ENCODE assay signal across 29 cellular contexts in the genomic region with DNA sequence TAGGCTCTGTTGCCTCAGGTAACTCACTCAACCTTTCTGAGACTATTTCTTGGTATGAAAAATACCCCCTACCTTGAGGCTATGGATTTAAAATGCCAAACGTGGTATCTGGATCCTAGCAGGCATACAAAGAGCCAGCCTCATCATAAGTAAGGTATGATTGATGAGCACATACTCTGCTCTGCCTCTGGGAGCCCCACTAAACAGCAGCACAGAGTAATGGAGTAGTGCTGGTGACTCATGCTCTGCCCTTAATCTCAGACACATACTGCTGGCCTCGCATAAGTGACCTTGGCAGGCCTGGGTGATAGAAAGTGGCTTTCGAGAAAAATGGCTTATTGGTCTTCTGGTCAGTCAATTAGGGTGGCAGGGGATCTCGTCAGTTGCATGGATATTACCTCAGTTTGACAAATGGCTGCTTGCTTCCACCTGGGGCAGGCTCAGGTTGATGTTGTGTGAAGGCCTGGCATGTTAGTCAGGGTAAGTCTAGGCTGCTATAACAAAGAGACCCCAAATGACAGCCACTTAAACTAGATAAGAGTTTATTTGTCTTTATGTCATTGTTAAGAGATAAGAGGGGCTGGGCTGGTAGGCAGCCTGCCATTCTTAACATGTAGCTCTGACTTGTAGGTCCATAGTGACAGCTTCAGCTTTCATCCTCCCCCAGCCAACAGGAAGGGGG. TPM values are rescaled to one million over a fixed set of nuclear protein-coding genes. Genes with fewer than 3 reads are reported as not detected.
A peak's percentile ranks its signal among the peaks of the same experiment; 100 is the strongest.
DNase-seq lines count a peak whose midpoint lies in the region; ATAC-seq and TF ChIP-seq lines count a peak whose summit lies in the region.
"Had no signal": no experiment of that assay in that cellular context is flagged by ENCODE, and none has a peak within 500 bp of the region (broad histone marks: within the 10 kb centered on the region; RNA-seq: fewer than 3 reads in every experiment).

No MANE protein-coding gene starts in this region.

- CTCF ChIA-PET in RWPE1 (lab: Yijun Ruan, JAX) = no interaction called here

- H3K4me1 ChIP-seq in mucosa of descending colon (ENCODE audit: low read depth) = no peaks in the 10 kb centered on the region
- H3K4me1 ChIP-seq: heart right ventricle, SJCRH30, testis had no signal

- intact Hi-C loops in mucosa of descending colon (cut with DNase I, micrococcal nuclease) = no loop called here

- peak; percentile 18 for DNase-seq in Daoy (ENCODE audit: low read depth)
- peak; percentile 25 for DNase-seq in HCEC 1CT
- peak; percentile 26 for DNase-seq in RWPE1 (ENCODE audit: low spot score)
- DNase-seq in iris pigment epithelial cell (ENCODE audit: low read depth) = peak; percentile 34
- DNase-seq in mucosa of descending colon = no peak
- DNase-seq in stimulated activated CD4-positive, alpha-beta T cell treated with anti-CD3 and anti-CD28 coated beads, Interleukin-4, amount 100 ng/mL, for 1 hour = no peak
- DNase-seq: activated CD8-positive, alpha-beta T cell treated with anti-CD3 and anti-CD28 coated beads for 36 hours; effector memory CD4-positive, alpha-beta T cell; foreskin melanocyte; heart right ventricle; left colon; mesenchymal stem cell; NCI-H1417 treated with DMSO at 0.1 percent for 48 hours; NCI-H446 treated with DMSO at 0.1 percent for 48 hours; PC-9; posterior cingulate gyrus; SJCRH30; stimulated activated CD4-positive, alpha-beta T cell treated with anti-CD3 and anti-CD28 coated beads, Interleukin-15, amount 100 ng/mL, for 24 hours; stimulated activated naive CD8-positive, alpha-beta T cell treated with anti-CD3 and anti-CD28 coated beads, Interleukin-15, Interleukin-2, amounts not matched to agents 100 U/mL and 50 U/mL, for 24 hours; testis had no signal

- H3K4me3 ChIP-seq in mucosa of descending colon = no peak overlapping the region
- H3K4me3 ChIP-seq: cardiac muscle cell, coronary artery, heart right ventricle, PC-9, SJCRH30, testis had no signal

- no peak for TF ChIP-seq CTCF in RWPE1 (conservative IDR thresholded peaks at IDR 0.05; ENCODE audit: low read depth)
- TF ChIP-seq CTCF in mucosa of descending colon (IDR thresholded peaks at IDR 0.05) = no peak

- POLR2A ChIA-PET in RWPE1 (lab: Yijun Ruan, JAX; ENCODE audit: low non-redundant PET) = no interaction called here

- H3K36me3 ChIP-seq in mucosa of descending colon (ENCODE audit: low read depth) = no peaks in the 10 kb centered on the region
- H3K36me3 ChIP-seq: cardiac muscle cell, heart right ventricle, SJCRH30 had no signal

- ATAC-seq in mucosa of descending colon (no peak), GM18870 (IDR thresholded peaks at IDR 0.05; ENCODE audit: unreplicated experiment) (no peak)
- ATAC-seq: activated CD4-positive, CD25-positive, alpha-beta regulatory T cell treated with anti-CD3 and anti-CD28 coated beads, Interleukin-2, amount 50 U/mL, for 24 hours; activated CD8-positive, alpha-beta T cell treated with anti-CD3 and anti-CD28 coated beads for 36 hours; activated T-helper 17 cell treated with anti-CD3 and anti-CD28 coated beads, Interleukin-2, amount 50 U/mL, for 72 hours; left colon; stimulated activated naive CD8-positive, alpha-beta T cell treated with anti-CD3 and anti-CD28 coated beads, Interleukin-15, Interleukin-2, amounts not matched to agents 100 U/mL and 50 U/mL, for 24 hours had no signal

- no peaks in the 10 kb centered on the region for H3K9me3 ChIP-seq in mucosa of descending colon
- H3K9me3 ChIP-seq: heart right ventricle, SJCRH30, testis had no signal

- H3K27ac ChIP-seq in RWPE1 = no peak overlapping the region
- H3K27ac ChIP-seq: cardiac muscle cell, coronary artery, heart right ventricle, PC-9, SJCRH30, testis had no signal

RNA-seq across cellular contexts. Expression of a gene that starts 15.2 kb away (rescaled TPM):
- not detected in 2 replicates for total RNA-seq in Daoy (2014; rRNA removed; shearing (Covaris generic))
- total RNA-seq in mucosa of descending colon = not detected
- total RNA-seq: activated CD8-positive, alpha-beta T cell treated with anti-CD3 and anti-CD28 coated beads for 36 hours; activated T-helper 17 cell treated with anti-CD3 and anti-CD28 coated beads, Interleukin-2, amount 50 U/mL, for 72 hours; cardiac muscle cell; G401; H1; heart right ventricle; left colon; myocyte; PC-9; SJCRH30; T-cell had no signal

Comparison
In these comparisons a context has a peak if more than half of its experiments do, and no peak if none do; other contexts are left out.
1. DNase-seq: peak in Daoy (single experiment), HCEC 1CT (single experiment), RWPE1 (single experiment) and iris pigment epithelial cell (single experiment); none in mucosa of descending colon (0 of 3) and stimulated activated CD4-positive, alpha-beta T cell treated with anti-CD3 and anti-CD28 coated beads, Interleukin-4, amount 100 ng/mL, for 1 hour (single experiment).